In the genomic region with DNA sequence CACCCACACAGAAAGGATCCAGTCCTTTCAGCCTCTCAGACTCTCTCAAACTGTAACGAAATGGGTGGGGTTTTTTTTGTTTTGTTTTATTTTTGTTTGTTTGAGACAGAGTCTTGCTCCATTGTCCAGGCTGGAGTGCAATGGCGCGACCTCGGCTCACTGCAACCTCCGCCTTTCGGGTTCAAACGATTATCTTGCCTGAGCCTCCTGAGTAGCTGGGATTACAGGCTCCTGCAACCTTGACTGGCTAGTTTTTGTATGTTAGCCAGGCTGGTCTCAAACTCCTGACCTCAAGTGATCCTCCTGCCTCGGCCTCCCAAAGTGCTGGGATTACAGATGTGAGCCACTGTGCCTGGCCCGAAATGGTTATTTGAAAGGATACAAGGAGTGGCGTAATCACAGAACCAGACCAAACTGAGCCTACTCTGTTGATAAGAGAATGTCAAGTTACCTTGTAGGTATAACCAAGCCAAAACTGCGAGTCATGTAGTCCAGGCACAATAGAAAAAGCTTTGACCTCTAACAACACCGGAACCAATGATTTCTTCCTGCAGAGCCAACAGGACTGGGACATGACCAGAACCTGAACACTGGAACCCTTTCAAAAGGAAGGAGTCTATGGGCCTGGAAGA, we compare ENCODE assay signal across 1 cellular context.
TF ChIP-seq lines count a peak whose summit lies in the region.

No MANE protein-coding gene starts in this region.

TF ChIP-seq in SK-N-SH, 30 proteins besides CTCF, POLR2A, EP300 and RAD21 (continued from another document):
- TF ChIP-seq TCF12 (IDR thresholded peaks at IDR 0.05): no peak
- TF ChIP-seq, protein P1, sequence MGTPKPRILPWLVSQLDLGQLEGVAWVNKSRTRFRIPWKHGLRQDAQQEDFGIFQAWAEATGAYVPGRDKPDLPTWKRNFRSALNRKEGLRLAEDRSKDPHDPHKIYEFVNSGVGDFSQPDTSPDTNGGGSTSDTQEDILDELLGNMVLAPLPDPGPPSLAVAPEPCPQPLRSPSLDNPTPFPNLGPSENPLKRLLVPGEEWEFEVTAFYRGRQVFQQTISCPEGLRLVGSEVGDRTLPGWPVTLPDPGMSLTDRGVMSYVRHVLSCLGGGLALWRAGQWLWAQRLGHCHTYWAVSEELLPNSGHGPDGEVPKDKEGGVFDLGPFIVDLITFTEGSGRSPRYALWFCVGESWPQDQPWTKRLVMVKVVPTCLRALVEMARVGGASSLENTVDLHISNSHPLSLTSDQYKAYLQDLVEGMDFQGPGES (IDR thresholded peaks at IDR 0.05; ENCODE audit: low read depth, low read length): no peak
